Comparison of ENCODE assay signal across 8 cellular contexts in the genomic region with DNA sequence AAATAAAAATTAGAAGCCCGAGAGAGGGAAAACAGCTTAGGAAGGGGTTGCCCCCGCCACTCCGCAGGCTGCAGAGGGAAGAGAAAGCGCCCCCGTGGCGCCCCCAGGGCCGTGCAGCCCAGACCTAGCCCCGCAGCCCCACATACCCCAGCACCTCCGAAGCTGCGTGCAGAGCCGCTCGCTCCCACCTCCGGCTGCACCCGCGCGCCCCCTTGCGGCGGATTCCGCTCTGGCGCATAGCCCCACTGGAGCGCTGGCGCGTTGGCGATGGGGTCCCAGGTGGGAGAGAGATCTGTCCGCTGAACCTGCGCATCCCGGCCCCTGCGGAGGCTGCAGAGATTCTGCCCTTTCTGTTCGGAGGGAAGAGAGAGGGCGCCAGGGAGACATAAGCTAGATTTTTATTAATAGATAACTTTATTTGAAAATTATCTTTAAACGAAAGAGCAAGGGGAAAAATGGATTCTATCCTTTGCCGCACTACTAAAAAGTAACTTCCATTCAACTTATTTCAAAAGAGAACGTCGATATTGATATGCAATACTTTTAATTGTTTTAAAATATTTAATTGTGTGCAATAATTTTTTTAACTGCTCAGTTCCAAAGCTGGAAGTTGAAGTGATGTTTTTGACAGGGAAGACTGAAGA. TPM values are rescaled to one million over a fixed set of nuclear protein-coding genes. Genes with fewer than 3 reads are reported as not detected.
DNase-seq lines count a peak whose midpoint lies in the region; ATAC-seq and TF ChIP-seq lines count a peak whose summit lies in the region.

No MANE protein-coding gene starts in this region.

- H3K18ac ChIP-seq in trophoblast cell (ENCODE audit: low read length), result no peak overlapping the region

- CTCF ChIA-PET in Caco-2 (lab: Charles Lee) (interaction anchor here (0.5 to 0.8 kb wide), 3 partner anchors 26 to 1111 kb away, joined by 3 read pairs; no protein-coding TSS in a partner anchor), RWPE1 (lab: Yijun Ruan, JAX) (interaction anchor here (0.5 to 2.0 kb wide), 22 partner anchors 9 to 1359 kb away, joined by 3 to 8 read pairs (median 3); a partner anchor contains a TSS)

- peak overlapping the region; percentile 59 for H4K91ac ChIP-seq in trophoblast cell (ENCODE audit: low read depth, low read length)

- H3K4me3 ChIP-seq in Caco-2 (ENCODE audit: low read depth, low read length) (peak overlapping the region; percentile 32), trophoblast cell (ENCODE audit: low read depth, low read length) (no peak overlapping the region), transverse colon (peak overlapping the region in 2 of 4 donors; percentile 25 to 41)

- H2BK12ac ChIP-seq in trophoblast cell (ENCODE audit: low read length), result no peak overlapping the region

- intact Hi-C loops in Caco-2 (cut with micrococcal nuclease; ENCODE audit: unreplicated experiment), result loop anchor here (1.0 to 10.0 kb wide), 4 partner anchors 13 to 1105 kb away; no protein-coding TSS in a partner anchor
- intact Hi-C loops in transverse colon (cut with DNase I; ENCODE audit: low total_unique reads), result no loop called here

- H2BK5ac ChIP-seq in trophoblast cell (ENCODE audit: low read depth, low read length, poor library complexity), result no peak overlapping the region

- H3K4me2 ChIP-seq in trophoblast cell (ENCODE audit: low read length), result peak overlapping the region; percentile 43

- in situ Hi-C loops in transverse colon (cut with MboI; ENCODE audit: low pct_ligation_motif_present in 1 of 4, low pct_unique_long_range_greater_than_20kb in 1 of 4, low sequenced_read_pairs in 3 of 4), result no loop called here

- H4K12ac ChIP-seq in trophoblast cell (ENCODE audit: low read depth, low read length), result no peak overlapping the region

- H3K9ac ChIP-seq in trophoblast cell (ENCODE audit: low read length), result no peak overlapping the region

- DNase-seq in Caco-2 (peak; percentile 79 to 92), RWPE1 (ENCODE audit: low spot score) (peak; percentile 86), activated gamma-delta T cell (lab: John Stamatoyannopoulos, UW) (peak; percentile 66), germinal center (ENCODE audit: low spot score) (peak; percentile 91), trophoblast cell (peak; percentile 66 to 84), transverse colon (peak; percentile 83)

- H3K4me1 Mint-ChIP-seq in Caco-2 (ENCODE audit: low read depth, unreplicated experiment), result no peaks in the 10 kb centered on the region

- H3K27ac Mint-ChIP-seq in Caco-2 (ENCODE audit: unreplicated experiment), result no peak overlapping the region

- BruUV-seq in Caco-2 (replicated peaks; lab: Mats Ljungman, UMichigan), result no TSS peak

- H3K4me3 Mint-ChIP-seq in Caco-2 (ENCODE audit: unreplicated experiment), result no peak overlapping the region

- H3K36me3 ChIP-seq in Caco-2 (ENCODE audit: control insufficient read depth, insufficient read depth, low read length), result no peaks in the 10 kb centered on the region
- peaks cover 0 to 2% of the 10 kb centered on the region in 2 experiments for H3K36me3 ChIP-seq in trophoblast cell (ENCODE audit: control insufficient read depth in 1 of 2, insufficient read depth in 2 of 2, low read length in 2 of 2)
- H3K36me3 ChIP-seq in transverse colon, result no peaks in the 10 kb centered on the region

- H3K36me3 Mint-ChIP-seq in Caco-2 (ENCODE audit: insufficient read depth, unreplicated experiment), result no peaks in the 10 kb centered on the region

- H3K4ac ChIP-seq in trophoblast cell (ENCODE audit: low read depth, low read length), result no peak overlapping the region

- POLR2A ChIA-PET in Caco-2 (lab: Charles Lee), result interaction anchor here (0.6 kb wide), 1 partner anchor 312 kb away, joined by 4 read pairs; no protein-coding TSS in a partner anchor
- POLR2A ChIA-PET in RWPE1 (lab: Yijun Ruan, JAX; ENCODE audit: low non-redundant PET), result no interaction called here

- H3K9me3 ChIP-seq in Caco-2 (no peaks in the 10 kb centered on the region), trophoblast cell (ENCODE audit: insufficient read depth, low read depth, low read length) (no peaks in the 10 kb centered on the region), transverse colon (no peaks in the 10 kb centered on the region)

- H3K23ac ChIP-seq in trophoblast cell (ENCODE audit: low read length), result no peak overlapping the region

- H2BK120ac ChIP-seq in trophoblast cell (ENCODE audit: insufficient read depth, low read length, poor library complexity), result no peak overlapping the region

- peak overlapping the region; percentile 25 for H2AFZ ChIP-seq in trophoblast cell (ENCODE audit: insufficient read depth, low read length, poor library complexity)

- no peak for TF ChIP-seq EP300 in transverse colon (IDR thresholded peaks at IDR 0.05; ENCODE audit: low read depth)

- H3K27me3 Mint-ChIP-seq in Caco-2 (ENCODE audit: insufficient read depth, unreplicated experiment), result peaks cover 26% of the 10 kb centered on the region

- H3K79me1 ChIP-seq in trophoblast cell (ENCODE audit: low read length), result peaks cover 2% of the 10 kb centered on the region

- no peak for TF ChIP-seq POLR2A in transverse colon (IDR thresholded peaks at IDR 0.05)

- H3K9me3 Mint-ChIP-seq in Caco-2 (ENCODE audit: unreplicated experiment), result no peaks in the 10 kb centered on the region

- H3K27me3 ChIP-seq in Caco-2 (replicated peaks; ENCODE audit: control insufficient read depth, insufficient read depth, low read length) (no peaks in the 10 kb centered on the region), trophoblast cell (ENCODE audit: insufficient read depth, low read length) (no peaks in the 10 kb centered on the region), transverse colon (peaks cover 34% of the 10 kb centered on the region)

- H3K27ac ChIP-seq in RWPE1, result no peak overlapping the region
- H3K27ac ChIP-seq in trophoblast cell (ENCODE audit: low read depth, low read length), result no peak overlapping the region
- H3K27ac ChIP-seq in transverse colon, result no peak overlapping the region

- peak; percentile 95 to 99 for TF ChIP-seq CTCF in Caco-2 (IDR thresholded peaks at IDR 0.05; ENCODE audit: insufficient read depth in 1 of 2, low read depth in 1 of 2, low read length in 1 of 2, severe bottlenecking in 1 of 2, unreplicated experiment in 1 of 2)
- peak; percentile 98 for TF ChIP-seq CTCF in RWPE1 (conservative IDR thresholded peaks at IDR 0.05; ENCODE audit: low read depth)
- peak; percentile 82 to 99 (median 98) for TF ChIP-seq CTCF in transverse colon (IDR thresholded peaks at IDR 0.05)

- H3K14ac ChIP-seq in trophoblast cell (ENCODE audit: low read length), result no peak overlapping the region

- peaks cover 2% of the 10 kb centered on the region for H3K79me2 ChIP-seq in trophoblast cell (ENCODE audit: control insufficient read depth, insufficient read depth, low read length, poor library complexity)

- no peak overlapping the region for H4K8ac ChIP-seq in trophoblast cell (ENCODE audit: low read depth, low read length)

- H2AK5ac ChIP-seq in trophoblast cell (ENCODE audit: low read length), result no peak overlapping the region

- H3K4me1 ChIP-seq in Caco-2 (no peaks in the 10 kb centered on the region; the same call in 1 of the 2 replicates), trophoblast cell (ENCODE audit: control insufficient read depth in 1 of 2, insufficient read depth in 2 of 2, low read length in 2 of 2) (peaks cover 0 to 8% of the 10 kb centered on the region in 2 experiments), transverse colon (peaks cover 2 to 10% (median 6%) of the 10 kb centered on the region in 4 donors)

- ATAC-seq in GM19468 (IDR thresholded peaks at IDR 0.05; ENCODE audit: extremely low read depth, unreplicated experiment), result peak; percentile 98
- peak; percentile 100 for ATAC-seq in HG03571 (IDR thresholded peaks at IDR 0.05; ENCODE audit: unreplicated experiment)

- WGBS in trophoblast cell (ENCODE audit: extremely low coverage, insufficient coverage, insufficient read length), result no CpG with 5 or more reads among the region's 34 CpGs
- WGBS in transverse colon (ENCODE audit: low coverage in 1 of 2), 2 donors, result 4 to 7% methylated on average over 20 to 34 of the region's 34 CpGs

RNA-seq across cellular contexts. Expression of a gene that starts 11.7 kb away (rescaled TPM):
- total RNA-seq in Caco-2 (2022), result 15.4 and 20.1 TPM in 2 replicates
- polyA plus RNA-seq in trophoblast cell (2013), result 17.6 and 18.6 TPM in 2 replicates
- total RNA-seq in transverse colon, result 10 to 100 TPM in 3 of 4 donors, 1 to 10 TPM in 1; 1.6 to 28.7 (median 21.8) TPM

RNA-seq across cellular contexts. Expression of a gene that starts 31.9 kb away (rescaled TPM):
- total RNA-seq in Caco-2 (2022) (not detected in 2 replicates), transverse colon (under 1 TPM in 1 of 4 donors, not detected in 3; 0.32 TPM)
- polyA plus RNA-seq in trophoblast cell (2013), result not detected in 2 replicates

RNA-seq across cellular contexts. Expression of a gene that starts 46.8 kb away (rescaled TPM):
- 26.0 and 31.8 TPM in 2 replicates for total RNA-seq in Caco-2 (2022)
- polyA plus RNA-seq in trophoblast cell (2013), result 32.8 and 33.1 TPM in 2 replicates
- 100 to 1,000 TPM in 1 of 4 donors, 10 to 100 TPM in 3; 23.1 to 111 (median 88.4) TPM for total RNA-seq in transverse colon
